8 cellular contexts compared by ENCODE assay signal in the genomic region with DNA sequence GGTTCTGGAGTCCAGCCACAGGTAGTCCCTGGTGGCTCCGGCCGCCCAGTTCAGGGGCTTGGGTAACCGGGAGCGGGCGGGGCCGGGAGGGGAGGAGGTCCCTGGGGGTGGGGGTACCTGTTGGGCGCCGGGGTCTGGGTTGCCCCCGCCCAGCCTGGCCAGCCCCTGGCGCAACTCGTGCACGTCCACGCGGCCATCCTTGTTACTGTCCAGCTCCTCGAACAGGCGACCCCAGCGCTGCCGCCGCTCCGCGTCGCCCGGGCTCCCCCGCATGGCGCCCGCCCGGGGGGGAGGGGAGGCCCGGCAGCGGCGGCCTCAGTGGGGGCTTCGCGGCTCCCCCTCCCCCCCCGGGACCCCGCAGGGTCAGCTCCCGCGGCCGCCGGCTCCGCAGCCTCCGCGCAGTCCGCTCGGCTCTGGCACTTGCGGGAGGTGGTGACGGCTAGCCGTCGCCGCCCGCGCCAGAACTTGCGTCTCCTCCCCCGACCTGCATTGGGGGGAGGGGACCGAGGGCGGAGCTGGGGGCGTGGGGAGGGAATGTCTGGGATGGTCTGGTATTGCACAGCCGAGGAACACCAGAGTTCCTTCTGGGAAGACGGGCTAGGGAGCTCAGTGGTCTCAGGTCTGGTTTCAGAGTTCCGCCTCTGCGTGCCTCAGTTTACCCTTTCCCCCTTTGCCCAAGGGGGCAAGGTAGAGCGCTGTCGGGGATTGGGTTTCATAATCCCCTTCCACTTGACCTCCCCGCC. TPM values are rescaled to one million over a fixed set of nuclear protein-coding genes. Genes with fewer than 3 reads are reported as not detected.
DNase-seq lines count a peak whose midpoint lies in the region; ATAC-seq and TF ChIP-seq lines count a peak whose summit lies in the region.

A gene (minus strand): TSS at position 437 of the 743 bp plus-strand sequence. CDS start 164 bp downstream, at position 273.

- peak; percentile 36 for DNase-seq in AG04450 (ENCODE audit: low read depth, low spot score)
- peak; percentile 88 for DNase-seq in OCI-LY7 (ENCODE audit: low spot score)
- peak; percentile 76 to 77 for DNase-seq in activated T-cell treated with anti-CD3 and anti-CD28 coated beads, Interleukin-2, amount 50 U/mL, for 48 hours
- peak; percentile 73 to 75 for DNase-seq in fibroblast of lung (ENCODE audit: low read depth in 2 of 2)
- DNase-seq in naive B cell = peak; percentile 32
- peak; percentile 67 for DNase-seq in superior temporal gyrus (ENCODE audit: extremely low spot score)

- no peaks in the 10 kb centered on the region for H3K36me3 Mint-ChIP-seq in naive B cell

- H3K4me2 ChIP-seq in OCI-LY7 (ENCODE audit: low read length) (peak within 1 kb of the TSS; percentile 91), fibroblast of lung (ENCODE audit: extremely low read depth, insufficient read depth, low read length) (peak within 1 kb of the TSS; percentile 98)

- H2AFZ ChIP-seq in OCI-LY7 (ENCODE audit: low read length) (peak within 1 kb of the TSS; percentile 76), fibroblast of lung (ENCODE audit: low read length) (peak within 1 kb of the TSS; percentile 92)

- H3K4me1 ChIP-seq in OCI-LY7 (ENCODE audit: insufficient read depth, low read length, poor library complexity, severe bottlenecking) (peaks cover 15% of the 10 kb centered on the region), fibroblast of lung (ENCODE audit: control insufficient read depth, extremely low read depth, insufficient read depth, low read length) (peaks cover 2% of the 10 kb centered on the region)

- H3K9ac ChIP-seq in fibroblast of lung (ENCODE audit: insufficient read depth, low read length) = peak within 1 kb of the TSS; percentile 32

- CTCF ChIA-PET in AG04450 (lab: Charles Lee) (no interaction called here), OCI-LY7 (lab: Charles Lee; ENCODE audit: unreplicated experiment) (interaction anchor here (0.6 kb wide), 2 partner anchors 10 to 128 kb away, joined by 4 to 5 read pairs; no protein-coding TSS in a partner anchor)

- H3K4me1 Mint-ChIP-seq in naive B cell = peaks cover 17 to 33% (median 22%) of the 10 kb centered on the region in 3 donors

- H3K79me2 ChIP-seq in OCI-LY7 (ENCODE audit: insufficient read depth, low read depth, low read length) (peaks cover 13% of the 10 kb centered on the region; the same call in 1 of the 2 replicates), fibroblast of lung (ENCODE audit: control insufficient read depth, insufficient read depth, low read length) (no peaks in the 10 kb centered on the region)

- POLR2A ChIA-PET in AG04450 (lab: Yijun Ruan, JAX) (interaction anchor here (0.5 kb wide), 1 partner anchor 317 kb away, joined by 6 read pairs; no protein-coding TSS in a partner anchor), OCI-LY7 (lab: Charles Lee) (interaction anchor here (1.8 kb wide), 1 partner anchor 22 kb away, joined by 6 read pairs; a partner anchor contains a TSS)

- no peaks in the 10 kb centered on the region for H3K9me2 ChIP-seq in OCI-LY7 (ENCODE audit: insufficient read depth, low read length)

- peaks cover 0 to 7% (median under 1%) of the 10 kb centered on the region in 3 donors for H3K27me3 Mint-ChIP-seq in naive B cell

- H3K4me3 ChIP-seq in AG04450 (ENCODE audit: low read depth, low read length) (peak within 1 kb of the TSS; percentile 82), OCI-LY7 (ENCODE audit: low read depth, low read length, poor library complexity, severe bottlenecking) (peak within 1 kb of the TSS; percentile 89), fibroblast of lung (replicated peaks in 1 of 4; ENCODE audit: control extremely low read depth in 1 of 4, insufficient read depth in 1 of 4, low read depth in 3 of 4, low read length in 4 of 4) (peak within 1 kb of the TSS; percentile 57 to 81 (median 68))

- H4K20me1 ChIP-seq in OCI-LY7 (ENCODE audit: insufficient read depth, low read length) = no peaks in the 10 kb centered on the region
- H4K20me1 ChIP-seq in fibroblast of lung (ENCODE audit: control insufficient read depth, extremely low read depth, insufficient read depth, low read length) = no peaks in the 10 kb centered on the region

- peak; percentile 42 for ATAC-seq in GM18511 (IDR thresholded peaks at IDR 0.05; ENCODE audit: unreplicated experiment)
- ATAC-seq in HG03280 (IDR thresholded peaks at IDR 0.05; ENCODE audit: unreplicated experiment) = peak; percentile 23
- ATAC-seq in naive B cell (ENCODE audit: low read depth in 2 of 2) = peak; percentile 12 to 16

- peaks cover 15% of the 10 kb centered on the region for H3K9me3 ChIP-seq in AG04450 (ENCODE audit: control insufficient read depth, insufficient read depth, low read length)
- H3K9me3 ChIP-seq in OCI-LY7 (ENCODE audit: low read length) = peaks cover 8% of the 10 kb centered on the region
- no peaks in the 10 kb centered on the region for H3K9me3 ChIP-seq in fibroblast of lung (ENCODE audit: control insufficient read depth, insufficient read depth, low read depth, low read length)

- peaks cover 0 to 5% (median 0%) of the 10 kb centered on the region in 7 donors for H3K9me3 Mint-ChIP-seq in naive B cell

- intact Hi-C loops in OCI-LY7 (cut with micrococcal nuclease; ENCODE audit: unreplicated experiment) = loop anchor here (1.0 to 5.0 kb wide), 5 partner anchors 35 to 277 kb away; a partner anchor contains a TSS

- BruUV-seq in OCI-LY7 (replicated peaks; lab: Mats Ljungman, UMichigan) = no TSS peak

- H3K27me3 ChIP-seq in AG04450 (ENCODE audit: control insufficient read depth, insufficient read depth, low read length) (peaks cover 11% of the 10 kb centered on the region), fibroblast of lung (ENCODE audit: control insufficient read depth, insufficient read depth, low read length) (peaks cover 4% of the 10 kb centered on the region)

- no peak for TF ChIP-seq CTCF in AG04450 (IDR thresholded peaks at IDR 0.05; ENCODE audit: low read depth, low read length)
- TF ChIP-seq CTCF in OCI-LY7 (conservative IDR thresholded peaks at IDR 0.05; ENCODE audit: low read length) = no peak
- no peak for TF ChIP-seq CTCF in fibroblast of lung (conservative IDR thresholded peaks at IDR 0.05 in 1 of 2, IDR thresholded peaks at IDR 0.05 in 1 of 2; ENCODE audit: low read depth in 1 of 2, low read length in 2 of 2)

- H3K36me3 ChIP-seq in OCI-LY7 (ENCODE audit: insufficient read depth, low read length) (peaks cover 32% of the 10 kb centered on the region), fibroblast of lung (ENCODE audit: control insufficient read depth, insufficient read depth, low read length) (peaks cover 2% of the 10 kb centered on the region)

- H3K27ac ChIP-seq in AG04450 (ENCODE audit: low read depth, low read length) (peak within 1 kb of the TSS; percentile 21), OCI-LY7 (ENCODE audit: low read depth, low read length, poor library complexity, severe bottlenecking) (peak within 1 kb of the TSS; percentile 62), fibroblast of lung (ENCODE audit: insufficient read depth, low read length) (no peak within 1 kb of the TSS)

- H3K27ac Mint-ChIP-seq in naive B cell = peak within 1 kb of the TSS; percentile 35 to 94 (median 92)

- H3K4me3 Mint-ChIP-seq in naive B cell = peak within 1 kb of the TSS; percentile 91 to 99 (median 94)

RNA-seq across cellular contexts. Expression of the gene that starts here (rescaled TPM):
- polyA plus RNA-seq in AG04450 (2011; rRNA removed) (8.0 and 13.9 TPM in 2 replicates), fibroblast of lung (4.5 and 7.9 TPM in 2 replicates), naive B cell (ENCODE audit: low read depth in 6 of 6) (1 to 10 TPM; 1.4 to 5.0 (median 3.2) TPM)
- 10.3 and 14.4 TPM in 2 replicates for polyA minus RNA-seq in AG04450 (2011; rRNA and poly(A)+ RNA removed)
- 48.4 and 50.9 TPM in 2 replicates for total RNA-seq in OCI-LY7 (2014; rRNA removed; shearing (Covaris generic))
- total RNA-seq in OCI-LY7 (2022) (65.5 and 65.7 TPM in 2 replicates), fibroblast of lung (18.5 and 33.9 TPM in 2 replicates)
- polyA plus RNA-seq in fibroblast of lung (2012) = 21.7 and 30.8 TPM in 2 replicates
- polyA minus RNA-seq in fibroblast of lung (ENCODE audit: low replicate concordance) = 31.8 and 58.1 TPM in 2 replicates

Comparison
In these comparisons a context has a peak if more than half of its experiments do, and no peak if none do; other contexts are left out.
1. DNase-seq: peak in every context shown above with its lines; median percentile 88 in OCI-LY7; 76 in activated T-cell treated with anti-CD3 and anti-CD28 coated beads, Interleukin-2, amount 50 U/mL, for 48 hours; 74 in fibroblast of lung; 67 in superior temporal gyrus; 36 in AG04450; 32 in naive B cell.